22 cellular contexts compared by ENCODE assay signal in the genomic region with DNA sequence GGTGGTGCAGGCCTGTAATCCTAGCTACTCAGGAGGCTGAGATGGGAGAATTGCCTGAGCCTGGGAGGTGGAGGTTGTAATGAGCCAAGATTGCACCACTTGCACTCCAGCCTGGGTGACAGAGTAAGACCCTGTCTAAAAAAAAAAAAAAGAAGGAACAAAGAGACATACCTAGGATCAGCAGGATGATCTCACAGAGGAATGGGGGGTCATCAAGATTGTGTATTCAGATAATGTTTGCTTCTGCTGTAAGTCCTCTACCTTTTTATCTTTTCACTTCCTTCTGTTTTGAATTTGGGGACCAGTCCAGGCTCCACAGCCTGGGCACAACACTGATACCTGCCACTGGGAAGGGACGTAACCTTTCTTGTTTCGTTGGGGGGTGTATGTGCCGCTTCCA. TPM values are rescaled to one million over a fixed set of nuclear protein-coding genes. Genes with fewer than 3 reads are reported as not detected.
A peak's percentile ranks its signal among the peaks of the same experiment; 100 is the strongest.
DNase-seq lines count a peak whose midpoint lies in the region; ATAC-seq, FAIRE-seq and TF ChIP-seq lines count a peak whose summit lies in the region.
"Had no signal": no experiment of that assay in that cellular context is flagged by ENCODE, and none has a peak within 500 bp of the region (broad histone marks: within the 10 kb centered on the region; RNA-seq: fewer than 3 reads in every experiment).

No MANE protein-coding gene starts in this region.

- no peak overlapping the region for H3K4me2 ChIP-seq in GM23338
- peak overlapping the region; percentile 20 for H3K4me2 ChIP-seq in keratinocyte (ENCODE audit: control insufficient read depth, extremely low read depth, insufficient read depth, low read depth, low read length)

- dilution Hi-C loops in keratinocyte (cut with MboI; ENCODE audit: extremely low pct_ligation_motif_present, low sequenced_read_pairs): no loop called here

- H3K9me3 ChIP-seq in SJSA1 (replicated peaks): no peaks in the 10 kb centered on the region
- no peaks in the 10 kb centered on the region for H3K9me3 ChIP-seq in keratinocyte (ENCODE audit: control insufficient read depth, low read depth, low read length)
- H3K9me3 ChIP-seq: tibial artery had no signal

- H3K4me3 Mint-ChIP-seq in GM23338: no peak overlapping the region
- H3K4me3 Mint-ChIP-seq in stimulated activated memory B cell treated with anti-CD40 and anti-IgM and Interleukin-4, amounts not matched to agents 10 μg/mL and 1 μg/mL and 100 μg/mL, for 72 hours: peak overlapping the region; percentile 16
- H3K4me3 Mint-ChIP-seq: stimulated activated effector memory CD8-positive, alpha-beta T cell treated with anti-CD3 and anti-CD28 coated beads, Interleukin-12 subunit alpha, Interleukin-12 subunit beta, amount 100 ng/mL, for 72 hours had no signal

- H3K4me3 ChIP-seq in GM23338 (no peak overlapping the region), SJSA1 (no peak overlapping the region), keratinocyte (ENCODE audit: control insufficient read depth in 2 of 3, extremely low read depth in 1 of 3, insufficient read depth in 2 of 3, low read depth in 1 of 3, low read length in 3 of 3) (no peak overlapping the region), H7 (ENCODE audit: insufficient read depth, low read depth, low read length) (no peak overlapping the region)
- H3K4me3 ChIP-seq: lung, tibial artery had no signal

- no peak overlapping the region for H3K9ac ChIP-seq in keratinocyte (ENCODE audit: control insufficient read depth, extremely low read depth, insufficient read depth, low read length)

- no peaks in the 10 kb centered on the region for H3K9me3 Mint-ChIP-seq in GM23338
- H3K9me3 Mint-ChIP-seq in stimulated activated memory B cell treated with anti-CD40 and anti-IgM and Interleukin-4, amounts not matched to agents 10 μg/mL and 1 μg/mL and 100 μg/mL, for 72 hours: no peaks in the 10 kb centered on the region
- H3K9me3 Mint-ChIP-seq: stimulated activated effector memory CD8-positive, alpha-beta T cell treated with anti-CD3 and anti-CD28 coated beads, Interleukin-12 subunit alpha, Interleukin-12 subunit beta, amount 100 ng/mL, for 72 hours had no signal

- no peaks in the 10 kb centered on the region for H3K36me3 ChIP-seq in GM23338 (ENCODE audit: insufficient read depth)
- peaks cover 8% of the 10 kb centered on the region for H3K36me3 ChIP-seq in SJSA1
- H3K36me3 ChIP-seq in keratinocyte (ENCODE audit: control insufficient read depth in 2 of 2, extremely low read depth in 1 of 2, insufficient read depth in 2 of 2, low read length in 2 of 2): no peaks in the 10 kb centered on the region
- no peaks in the 10 kb centered on the region for H3K36me3 ChIP-seq in H7 (replicated peaks; ENCODE audit: control insufficient read depth, insufficient read depth, low read length)
- H3K36me3 ChIP-seq: tibial artery had no signal

- H3K27ac ChIP-seq in GM23338 (ENCODE audit: low read depth) (peak overlapping the region; percentile 41; the same call in 1 of the 2 replicates), SJSA1 (peak overlapping the region; percentile 4; the same call in 1 of the 2 replicates), keratinocyte (ENCODE audit: control insufficient read depth, insufficient read depth, low read length) (peak overlapping the region; percentile 37)

- DNase-seq in GM23338 (ENCODE audit: low spot score) (no peak), SJSA1 (ENCODE audit: low read depth in 1 of 2, low spot score in 2 of 2) (no peak), keratinocyte (ENCODE audit: low read depth, low spot score) (no peak), H7 (no peak)
- DNase-seq: activated CD4-positive, alpha-beta T cell treated with anti-CD3 and anti-CD28 coated beads, Interleukin-2, amount 50 U/mL, for 1 hour; activated effector memory CD4-positive, alpha-beta T cell treated with Interleukin-2 at 50 U/mL for 16 hours; AML-193; foreskin melanocyte; hippocampal formation; naive thymus-derived CD8-positive, alpha-beta T cell; NCI-H1417; NCI-H526 treated with DMSO at 0.1 percent for 48 hours; posterior cingulate gyrus; SHP77 treated with DMSO at 0.1 percent for 48 hours; T-helper 1 cell; tibial artery had no signal

- H3K9me1 ChIP-seq in keratinocyte (ENCODE audit: control insufficient read depth, extremely low read depth, insufficient read depth, low read length): no peaks in the 10 kb centered on the region

- peaks cover 90% of the 10 kb centered on the region for H3K79me2 ChIP-seq in GM23338 (replicated peaks; ENCODE audit: insufficient read depth)
- peaks cover 77% of the 10 kb centered on the region for H3K79me2 ChIP-seq in keratinocyte (ENCODE audit: control insufficient read depth, insufficient read depth, low read length)

- H2AFZ ChIP-seq in GM23338: no peak overlapping the region
- H2AFZ ChIP-seq in keratinocyte (ENCODE audit: control insufficient read depth, low read length): no peak overlapping the region

- peaks cover 61% of the 10 kb centered on the region for H3K4me1 ChIP-seq in GM23338 (ENCODE audit: insufficient read depth)
- peaks cover 79% of the 10 kb centered on the region for H3K4me1 ChIP-seq in SJSA1 (replicated peaks)
- peaks cover 55% of the 10 kb centered on the region for H3K4me1 ChIP-seq in keratinocyte (ENCODE audit: control insufficient read depth, extremely low read depth, insufficient read depth, low read length)

- H3K27me3 Mint-ChIP-seq in GM23338 (ENCODE audit: insufficient read depth, low read depth, poor library complexity): peaks cover 5% of the 10 kb centered on the region
- H3K27me3 Mint-ChIP-seq in stimulated activated memory B cell treated with anti-CD40 and anti-IgM and Interleukin-4, amounts not matched to agents 10 μg/mL and 1 μg/mL and 100 μg/mL, for 72 hours: no peaks in the 10 kb centered on the region
- H3K27me3 Mint-ChIP-seq: naive thymus-derived CD8-positive, alpha-beta T cell had no signal

- no peak for FAIRE-seq in keratinocyte (lab: Jason Lieb, UNC)
- FAIRE-seq: islet of Langerhans had no signal

- H3F3A ChIP-seq in GM23338 (replicated peaks; ENCODE audit: low read depth): no peaks in the 10 kb centered on the region

- H4K20me1 ChIP-seq in GM23338 (replicated peaks; ENCODE audit: insufficient read depth) (peaks cover 43% of the 10 kb centered on the region), keratinocyte (ENCODE audit: control insufficient read depth, extremely low read depth, insufficient read depth, low read length) (peaks cover 10% of the 10 kb centered on the region)

- TF ChIP-seq CTCF in GM23338 (conservative IDR thresholded peaks at IDR 0.05; ENCODE audit: low read depth in 2 of 2) (no peak), keratinocyte (optimal IDR thresholded peaks at IDR 0.05 in 1 of 3, IDR thresholded peaks at IDR 0.05 in 1 of 3, conservative IDR thresholded peaks at IDR 0.05 in 1 of 3; ENCODE audit: extremely low read depth in 1 of 3, insufficient read depth in 2 of 3, low read length in 3 of 3) (no peak)

- H3K36me3 Mint-ChIP-seq in GM23338 (ENCODE audit: low read depth): peaks cover 4% of the 10 kb centered on the region
- H3K36me3 Mint-ChIP-seq in stimulated activated memory B cell treated with anti-CD40 and anti-IgM and Interleukin-4, amounts not matched to agents 10 μg/mL and 1 μg/mL and 100 μg/mL, for 72 hours: peaks cover 5% of the 10 kb centered on the region
- H3K36me3 Mint-ChIP-seq: stimulated activated effector memory CD8-positive, alpha-beta T cell treated with anti-CD3 and anti-CD28 coated beads, Interleukin-12 subunit alpha, Interleukin-12 subunit beta, amount 100 ng/mL, for 72 hours had no signal

- no peaks in the 10 kb centered on the region for H3K9me2 ChIP-seq in GM23338 (ENCODE audit: insufficient read depth)

- peaks cover 63% of the 10 kb centered on the region for H3K4me1 Mint-ChIP-seq in GM23338
- H3K4me1 Mint-ChIP-seq in stimulated activated memory B cell treated with anti-CD40 and anti-IgM and Interleukin-4, amounts not matched to agents 10 μg/mL and 1 μg/mL and 100 μg/mL, for 72 hours: peaks cover 81% of the 10 kb centered on the region

- H3K27me3 ChIP-seq in GM23338 (ENCODE audit: insufficient read depth): no peaks in the 10 kb centered on the region
- H3K27me3 ChIP-seq in SJSA1 (replicated peaks): no peaks in the 10 kb centered on the region
- H3K27me3 ChIP-seq in keratinocyte (ENCODE audit: control insufficient read depth, extremely low read depth, insufficient read depth, low read length): no peaks in the 10 kb centered on the region
- no peaks in the 10 kb centered on the region for H3K27me3 ChIP-seq in H7 (ENCODE audit: control insufficient read depth, insufficient read depth, low read length)
- H3K27me3 ChIP-seq: tibial artery had no signal

- H3K27ac Mint-ChIP-seq in GM23338: no peak overlapping the region
- peak overlapping the region; percentile 72 for H3K27ac Mint-ChIP-seq in stimulated activated memory B cell treated with anti-CD40 and anti-IgM and Interleukin-4, amounts not matched to agents 10 μg/mL and 1 μg/mL and 100 μg/mL, for 72 hours
- H3K27ac Mint-ChIP-seq: stimulated activated effector memory CD8-positive, alpha-beta T cell treated with anti-CD3 and anti-CD28 coated beads, Interleukin-12 subunit alpha, Interleukin-12 subunit beta, amount 100 ng/mL, for 72 hours had no signal

- no peak for ATAC-seq in GM23338
- ATAC-seq in stimulated activated memory B cell treated with anti-CD40 and anti-IgM and Interleukin-4, amounts not matched to agents 10 μg/mL and 1 μg/mL and 100 μg/mL, for 72 hours: no peak
- ATAC-seq in GM21723 (IDR thresholded peaks at IDR 0.05; ENCODE audit: unreplicated experiment): no peak
- ATAC-seq in GM21360 (IDR thresholded peaks at IDR 0.05; ENCODE audit: unreplicated experiment): no peak
- ATAC-seq: naive thymus-derived CD8-positive, alpha-beta T cell; stimulated activated effector memory CD8-positive, alpha-beta T cell treated with anti-CD3 and anti-CD28 coated beads, Interleukin-12 subunit alpha, Interleukin-12 subunit beta, amount 100 ng/mL, for 72 hours had no signal

TF ChIP-seq in GM23338, 12 proteins besides CTCF, POLR2A, EP300 and RAD21:
- TF ChIP-seq EZH2phosphoT487 (IDR thresholded peaks at IDR 0.05; ENCODE audit: unreplicated experiment): no peak

RNA-seq across cellular contexts. Expression of a gene that starts 53.2 kb away (rescaled TPM):
- total RNA-seq in GM23338 (2014; rRNA removed; shearing (Covaris generic)): 77.2 and 99.2 TPM in 2 replicates
- polyA plus RNA-seq in GM23338 (2016; fragmentation: Nextera tagmentation; extraction: Ambion mirVana) (32.2 and 34.6 TPM in 2 replicates), keratinocyte (46.6 to 99.0 TPM (median 84.1 TPM) in 3 replicates)
- total RNA-seq in SJSA1 (2014; rRNA removed; shearing (Covaris generic)): 63.9 and 83.1 TPM in 2 replicates
- polyA plus RNA-seq in keratinocyte (2011; ENCODE audit: low read depth): 57.9 TPM
- polyA plus RNA-seq in keratinocyte (2011; cell fraction: cytosol; rRNA removed): 69.4 and 77.1 TPM in 2 replicates
- polyA plus RNA-seq in keratinocyte (2011; cell fraction: nucleus; rRNA removed): 90.2 and 109 TPM in 2 replicates
- 45.2 and 134 TPM in 2 replicates for polyA plus RNA-seq in keratinocyte (2012; ENCODE audit: low replicate concordance)
- polyA minus RNA-seq in keratinocyte: 79.8 to 148 TPM (median 96.9 TPM) in 3 replicates
- polyA minus RNA-seq in keratinocyte (2011; cell fraction: cytosol; rRNA and poly(A)+ RNA removed): 46.4 TPM
- 106 and 199 TPM in 2 replicates for polyA minus RNA-seq in keratinocyte (2011; cell fraction: nucleus; rRNA and poly(A)+ RNA removed)
- 45.6 and 58.7 TPM in 2 replicates for total RNA-seq in H7 (2014; rRNA removed; shearing (Covaris generic))
